In the genomic region with DNA sequence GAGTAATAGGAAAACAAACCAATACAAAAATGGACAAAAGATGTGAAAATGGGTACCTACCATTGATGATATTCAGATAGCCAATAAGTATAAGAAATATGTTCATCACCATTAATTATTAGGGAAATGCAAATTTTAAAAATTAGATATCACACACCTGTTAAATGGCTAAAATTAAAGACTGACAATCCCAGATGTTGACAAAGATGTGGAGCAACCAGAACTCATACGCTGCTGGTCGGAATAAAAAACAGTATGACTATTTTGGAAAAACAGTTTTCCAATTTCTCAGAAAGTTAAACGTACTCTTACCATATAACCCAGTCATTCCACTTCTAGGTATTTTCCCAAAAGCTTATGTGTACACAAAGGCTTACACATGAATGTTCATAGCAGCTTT, we compare ENCODE assay signal across 28 cellular contexts. TPM values are rescaled to one million over a fixed set of nuclear protein-coding genes. Genes with fewer than 3 reads are reported as not detected.
DNase-seq lines count a peak whose midpoint lies in the region; ATAC-seq, FAIRE-seq and TF ChIP-seq lines count a peak whose summit lies in the region.
"Had no signal": no experiment of that assay in that cellular context is flagged by ENCODE, and none has a peak within 500 bp of the region (broad histone marks: within the 10 kb centered on the region; RNA-seq: fewer than 3 reads in every experiment).

No MANE protein-coding gene starts in this region.

- H2BK5ac ChIP-seq in trophoblast cell (ENCODE audit: low read depth, low read length, poor library complexity): no peak overlapping the region

- no peak overlapping the region for H2BK12ac ChIP-seq in trophoblast cell (ENCODE audit: low read length)

- ATAC-seq in SK-N-SH treated with all-trans-retinoic acid at 6 μM for 48 hours (no peak), A549 (no peak), K562 (no peak)
- ATAC-seq: GM12878 had no signal

- no peak overlapping the region for H4K12ac ChIP-seq in trophoblast cell (ENCODE audit: low read depth, low read length)

- 96% methylated on average over 3 of the region's 3 CpGs for WGBS in SK-N-SH (ENCODE audit: low lambda C conversion rate)
- 92% methylated on average over 3 of the region's 3 CpGs for WGBS in A549 (ENCODE audit: missing lambda C conversion rate)
- WGBS in K562 (ENCODE audit: insufficient coverage, low coverage, missing lambda C conversion rate): 91% methylated on average over 3 of the region's 3 CpGs
- WGBS in trophoblast cell (ENCODE audit: extremely low coverage, insufficient coverage, insufficient read length): no CpG with 5 or more reads among the region's 3 CpGs

- H4K20me1 ChIP-seq in SK-N-SH (ENCODE audit: insufficient read depth) (no peaks in the 10 kb centered on the region), K562 (replicated peaks; ENCODE audit: control insufficient read depth, insufficient read depth, low read length) (no peaks in the 10 kb centered on the region), osteoblast (ENCODE audit: insufficient read depth, low read length) (no peaks in the 10 kb centered on the region)
- H4K20me1 ChIP-seq: BLaER1 had no signal

- no peaks in the 10 kb centered on the region for H3K79me1 ChIP-seq in trophoblast cell (ENCODE audit: low read length)

- H3K9ac ChIP-seq in SK-N-SH (no peak overlapping the region), K562 (ENCODE audit: insufficient read depth in 1 of 2, low read depth in 2 of 2, low read length in 2 of 2) (no peak overlapping the region), trophoblast cell (ENCODE audit: low read length) (no peak overlapping the region)
- H3K9ac ChIP-seq: BLaER1 had no signal

- H3K79me2 ChIP-seq in SK-N-SH (ENCODE audit: insufficient read depth) (no peaks in the 10 kb centered on the region; the same call in 1 of the 2 replicates), K562 (ENCODE audit: control insufficient read depth, insufficient read depth, low read length) (no peaks in the 10 kb centered on the region), trophoblast cell (ENCODE audit: control insufficient read depth, insufficient read depth, low read length, poor library complexity) (no peaks in the 10 kb centered on the region), osteoblast (ENCODE audit: insufficient read depth, low read length) (peaks cover 15% of the 10 kb centered on the region)

- FAIRE-seq in A549 (lab: Jason Lieb, UNC) (no peak), K562 (lab: Jason Lieb, UNC) (no peak)
- FAIRE-seq: GM12878, GM12892, GM18507 had no signal

- TF ChIP-seq CTCF in SK-N-SH (IDR thresholded peaks at IDR 0.05): no peak
- TF ChIP-seq CTCF in A549 (IDR thresholded peaks at IDR 0.05): no peak
- TF ChIP-seq CTCF in K562 (IDR thresholded peaks at IDR 0.05 in 2 of 3, conservative IDR thresholded peaks at IDR 0.05 in 1 of 3; ENCODE audit: insufficient read depth in 2 of 3, low read depth in 1 of 3, low read length in 3 of 3): no peak
- no peak for TF ChIP-seq CTCF in osteoblast (IDR thresholded peaks at IDR 0.05; ENCODE audit: extremely low read depth, low read depth, low read length)

- H4K91ac ChIP-seq in trophoblast cell (ENCODE audit: low read depth, low read length): no peak overlapping the region

- H3K9me1 ChIP-seq in K562 (ENCODE audit: control insufficient read depth, insufficient read depth, low read length): no peaks in the 10 kb centered on the region

- H3K4me3 ChIP-seq in SK-N-SH (ENCODE audit: low read depth in 2 of 2, low read length in 1 of 2) (no peak overlapping the region), A549 (no peak overlapping the region), K562 (no peak overlapping the region), trophoblast cell (ENCODE audit: low read depth, low read length) (no peak overlapping the region), osteoblast (ENCODE audit: insufficient read depth, low read length) (no peak overlapping the region)
- H3K4me3 ChIP-seq: BLaER1, GM12878 had no signal

- H3F3A ChIP-seq in SK-N-SH (replicated peaks; ENCODE audit: insufficient read depth): peaks cover 3% of the 10 kb centered on the region

- H2BK120ac ChIP-seq in trophoblast cell (ENCODE audit: insufficient read depth, low read length, poor library complexity): no peak overlapping the region

- TF ChIP-seq POLR2A in A549 (IDR thresholded peaks at IDR 0.05; ENCODE audit: low read length) (no peak), K562 (conservative IDR thresholded peaks at IDR 0.05) (no peak)

- H2AK5ac ChIP-seq in trophoblast cell (ENCODE audit: low read length): no peak overlapping the region

- no peak overlapping the region for H3K14ac ChIP-seq in trophoblast cell (ENCODE audit: low read length)

- H3K36me3 ChIP-seq in SK-N-SH (replicated peaks in 1 of 2; ENCODE audit: control insufficient read depth in 1 of 2, insufficient read depth in 2 of 2, low read length in 1 of 2) (peaks cover 0 to 5% of the 10 kb centered on the region in 2 experiments), K562 (ENCODE audit: control insufficient read depth, insufficient read depth, low read length) (peaks cover 23% of the 10 kb centered on the region), trophoblast cell (ENCODE audit: control insufficient read depth in 1 of 2, insufficient read depth in 2 of 2, low read length in 2 of 2) (peaks cover 0 to 9% of the 10 kb centered on the region in 2 experiments), osteoblast (ENCODE audit: insufficient read depth, low read length) (peaks cover 6% of the 10 kb centered on the region)
- H3K36me3 ChIP-seq: BE2C had no signal

- no peaks in the 10 kb centered on the region; the same call in 1 of the 2 replicates for H3K9me3 ChIP-seq in SK-N-SH
- H3K9me3 ChIP-seq in A549: no peaks in the 10 kb centered on the region
- no peaks in the 10 kb centered on the region; the same call in 1 of the 2 replicates for H3K9me3 ChIP-seq in K562 (replicated peaks; ENCODE audit: control insufficient read depth, insufficient read depth, low read depth, low read length)
- peaks cover 5% of the 10 kb centered on the region for H3K9me3 ChIP-seq in trophoblast cell (ENCODE audit: insufficient read depth, low read depth, low read length)
- no peaks in the 10 kb centered on the region for H3K9me3 ChIP-seq in osteoblast (ENCODE audit: low read depth, low read length)
- H3K9me3 ChIP-seq: BE2C had no signal

- no peak for TF ChIP-seq EP300 in SK-N-SH (IDR thresholded peaks at IDR 0.05; ENCODE audit: borderline replicate concordance in 1 of 2, low read depth in 1 of 2, low read length in 1 of 2)
- TF ChIP-seq EP300 in A549 (IDR thresholded peaks at IDR 0.05): no peak
- TF ChIP-seq EP300 in K562 (IDR thresholded peaks at IDR 0.05; ENCODE audit: low read length): no peak

- POLR2A ChIA-PET in SK-N-SH (lab: Yijun Ruan, JAX): no interaction called here
- POLR2A ChIA-PET in A549 (lab: Yijun Ruan, JAX): no interaction called here
- POLR2A ChIA-PET in K562 (lab: Yijun Ruan, JAX): interaction anchor here (1.1 kb wide), 1 partner anchor 45 kb away, joined by 3 read pairs; no protein-coding TSS in a partner anchor

- no TSS peak for BruUV-seq in K562 (replicated peaks; lab: Mats Ljungman, UMichigan)

- DNase-seq in SK-N-SH: no peak
- no peak for DNase-seq in A549 (ENCODE audit: low read depth in 1 of 2, low spot score in 1 of 2)
- no peak for DNase-seq in K562 (ENCODE audit: extremely low read depth in 1 of 4, low spot score in 3 of 4)
- no peak for DNase-seq in trophoblast cell
- DNase-seq in osteoblast (ENCODE audit: insufficient read length, low spot score, missing footprints): no peak
- DNase-seq: ACHN; BE2C; C1 segment of cervical spinal cord; CD4-positive, alpha-beta memory T cell; CD4-positive, CD25-positive, alpha-beta regulatory T cell; CD8-positive, alpha-beta memory T cell; COR-L47; DMS 273 treated with DMSO at 0.1 percent for 48 hours; DMS153; DMS53; DMS79; DND-41; EL; GDM1 had no signal

- in situ Hi-C loops in K562 (cut with MboI): no loop called here

- CTCF ChIA-PET in SK-N-SH (lab: Yijun Ruan, JAX) (interaction anchor here (1.3 kb wide), 1 partner anchor 66 kb away, joined by 4 read pairs; no protein-coding TSS in a partner anchor), A549 (lab: Yijun Ruan, JAX) (no interaction called here), K562 (lab: Yijun Ruan, JAX; ENCODE audit: low intra/inter-chr PET ratio) (no interaction called here)

- TF ChIP-seq RAD21 in SK-N-SH (IDR thresholded peaks at IDR 0.05; ENCODE audit: low read length) (no peak), A549 (conservative IDR thresholded peaks at IDR 0.05 in 1 of 2, IDR thresholded peaks at IDR 0.05 in 1 of 2) (no peak), K562 (CRISPR knock-in tag; conservative IDR thresholded peaks at IDR 0.05 in 1 of 2, IDR thresholded peaks at IDR 0.05 in 1 of 2) (no peak)

- H3K4ac ChIP-seq in trophoblast cell (ENCODE audit: low read depth, low read length): no peak overlapping the region

- no peaks in the 10 kb centered on the region for H3K4me1 ChIP-seq in SK-N-SH (ENCODE audit: control insufficient read depth in 1 of 2, insufficient read depth in 2 of 2, low read depth in 1 of 2, low read length in 1 of 2)
- H3K4me1 ChIP-seq in A549: no peaks in the 10 kb centered on the region
- H3K4me1 ChIP-seq in K562 (replicated peaks in 1 of 2; ENCODE audit: control insufficient read depth in 2 of 2, insufficient read depth in 2 of 2, low read length in 2 of 2): no peaks in the 10 kb centered on the region
- no peaks in the 10 kb centered on the region for H3K4me1 ChIP-seq in trophoblast cell (ENCODE audit: control insufficient read depth in 1 of 2, insufficient read depth in 2 of 2, low read length in 2 of 2)
- H3K4me1 ChIP-seq in osteoblast (ENCODE audit: insufficient read depth, low read length): no peaks in the 10 kb centered on the region
- H3K4me1 ChIP-seq: BE2C, BLaER1 had no signal

- no peak overlapping the region for H3K23ac ChIP-seq in trophoblast cell (ENCODE audit: low read length)

- no peaks in the 10 kb centered on the region for H3K27me3 ChIP-seq in SK-N-SH (ENCODE audit: insufficient read depth)
- no peaks in the 10 kb centered on the region for H3K27me3 ChIP-seq in K562 (ENCODE audit: control insufficient read depth in 2 of 2, insufficient read depth in 2 of 2, low read length in 2 of 2)
- no peaks in the 10 kb centered on the region for H3K27me3 ChIP-seq in trophoblast cell (ENCODE audit: insufficient read depth, low read length)
- H3K27me3 ChIP-seq in osteoblast (ENCODE audit: insufficient read depth, low read length): no peaks in the 10 kb centered on the region
- H3K27me3 ChIP-seq: BE2C, BLaER1 had no signal

- H4K8ac ChIP-seq in trophoblast cell (ENCODE audit: low read depth, low read length): no peak overlapping the region

- H2AFZ ChIP-seq in SK-N-SH (ENCODE audit: low read depth) (no peak overlapping the region), K562 (ENCODE audit: low read depth, low read length) (no peak overlapping the region), trophoblast cell (ENCODE audit: insufficient read depth, low read length, poor library complexity) (no peak overlapping the region), osteoblast (ENCODE audit: low read length) (no peak overlapping the region)

- H3K4me2 ChIP-seq in SK-N-SH (no peak overlapping the region), A549 (no peak overlapping the region), K562 (ENCODE audit: insufficient read depth, low read length) (no peak overlapping the region), trophoblast cell (ENCODE audit: low read length) (no peak overlapping the region), osteoblast (ENCODE audit: insufficient read depth, low read length) (no peak overlapping the region)
- H3K4me2 ChIP-seq: BLaER1 had no signal

- H3K9me2 ChIP-seq in SK-N-SH: no peaks in the 10 kb centered on the region

- H3K27ac ChIP-seq in SK-N-SH (ENCODE audit: low read depth in 2 of 2, low read length in 1 of 2) (no peak overlapping the region), A549 (no peak overlapping the region), K562 (ENCODE audit: extremely low read depth, low read depth, low read length) (no peak overlapping the region), trophoblast cell (ENCODE audit: low read depth, low read length) (no peak overlapping the region), osteoblast (ENCODE audit: low read depth, low read length) (no peak overlapping the region)
- H3K27ac ChIP-seq: 22Rv1, BLaER1 had no signal

- intact Hi-C loops in K562 (cut with micrococcal nuclease): no loop called here

- no peak overlapping the region for H3K18ac ChIP-seq in trophoblast cell (ENCODE audit: low read length)

RNA-seq across cellular contexts. Expression of gene TMEM267, which starts 27.1 kb away (rescaled TPM):
- polyA plus RNA-seq in SK-N-SH (2012; rRNA removed) (5.7 and 6.9 TPM in 2 replicates), A549 (2011; rRNA removed) (46.1 and 47.3 TPM in 2 replicates), A549 (2017; fragmentation: RNase III; extraction: RNeasy Plus Mini Kit Qiagen cat#74134 plus additional on column Dnase treatment) (15.8 to 17.9 TPM (median 17.3 TPM) in 3 replicates), K562 (2011; rRNA removed) (29.1 and 31.9 TPM in 2 replicates), K562 (2014; fragmentation: Illumina TruSeq; extraction: Trizol) (15.4 and 17.0 TPM in 2 replicates), K562 (2014; fragmentation: Nextera tagmentation; extraction: Ambion mirVana) (10 to 100 TPM; 51.1 to 61.1 TPM), K562 (2014; rRNA removed) (13.2 and 19.1 TPM in 2 replicates)
- 9.0 and 10.3 TPM in 2 replicates for polyA plus RNA-seq in SK-N-SH (2012; cell fraction: cytosol; rRNA removed)
- polyA plus RNA-seq in SK-N-SH (2012; cell fraction: nucleus; rRNA removed): 4.6 and 12.1 TPM in 2 replicates
- polyA plus RNA-seq in A549 (2012; cell fraction: cytosol; rRNA removed): 8.9 and 12.5 TPM in 2 replicates
- 4.0 and 8.7 TPM in 2 replicates for polyA plus RNA-seq in A549 (2012; cell fraction: nucleus; rRNA removed)
- 17.9 and 22.7 TPM in 2 replicates for polyA minus RNA-seq in A549 (2011; rRNA and poly(A)+ RNA removed)
- total RNA-seq in K562 (2011; cell fraction: chromatin; rRNA removed; ENCODE audit: low replicate concordance): 16.8 and 49.2 TPM in 2 replicates
- total RNA-seq in K562 (2011; cell fraction: nucleolus; rRNA removed): 7.2 and 8.0 TPM in 2 replicates
- total RNA-seq in K562 (2011; cell fraction: nucleoplasm; rRNA removed): 20.4 and 22.3 TPM in 2 replicates
- total RNA-seq in K562 (2014; rRNA removed) (8.1 and 11.3 TPM in 2 replicates), K562 (2014; rRNA removed; fragmentation: Illumina TruSeq; extraction: Trizol) (17.8 and 21.2 TPM in 2 replicates), K562 (2015; rRNA removed; fragmentation: Illumina TruSeq; extraction: Trizol) (12.1 and 13.3 TPM in 2 replicates), K562 (2021) (19.3 and 19.9 TPM in 2 replicates), osteoblast (17.4 and 18.6 TPM in 2 replicates)
- polyA plus RNA-seq in K562 (2011; cell fraction: cytosol; rRNA removed): 4.6 and 13.5 TPM in 2 replicates
- 20.1 and 30.5 TPM in 2 replicates for polyA plus RNA-seq in K562 (2011; cell fraction: nucleus; rRNA removed)
- 15.9 and 25.5 TPM in 2 replicates for polyA plus RNA-seq in K562 (2012)
- 35.3 and 41.3 TPM in 2 replicates for polyA minus RNA-seq in K562 (2011; rRNA and poly(A)+ RNA removed)
- polyA minus RNA-seq in K562 (2011; cell fraction: cytosol; rRNA and poly(A)+ RNA removed): 6.4 and 6.7 TPM in 2 replicates
- polyA minus RNA-seq in K562 (2011; cell fraction: nucleus; rRNA and poly(A)+ RNA removed): 5.0 and 7.0 TPM in 2 replicates
- 3.7 and 4.1 TPM in 2 replicates for polyA plus RNA-seq in trophoblast cell (2013)

RNA-seq across cellular contexts. Expression of gene CCL28, which starts 44.4 kb away (rescaled TPM):
- polyA plus RNA-seq in SK-N-SH (2012; rRNA removed) (not detected in 2 replicates), A549 (2011; rRNA removed) (0.39 and 0.50 TPM in 2 replicates), A549 (2017; fragmentation: RNase III; extraction: RNeasy Plus Mini Kit Qiagen cat#74134 plus additional on column Dnase treatment) (0.09 to 0.15 TPM (median 0.13 TPM) in 3 replicates), K562 (2011; rRNA removed) (0.11 TPM in 1 of 2 replicates, not detected in the other), K562 (2014; fragmentation: Illumina TruSeq; extraction: Trizol) (not detected in 2 replicates), K562 (2014; fragmentation: Nextera tagmentation; extraction: Ambion mirVana) (not detected), K562 (2014; rRNA removed) (not detected in 2 replicates)
- polyA plus RNA-seq in SK-N-SH (2012; cell fraction: cytosol; rRNA removed): not detected in 2 replicates
- polyA plus RNA-seq in SK-N-SH (2012; cell fraction: nucleus; rRNA removed): not detected in 2 replicates
- polyA plus RNA-seq in A549 (2012; cell fraction: cytosol; rRNA removed): 0.07 and 0.09 TPM in 2 replicates
- polyA plus RNA-seq in A549 (2012; cell fraction: nucleus; rRNA removed): 0.02 and 0.16 TPM in 2 replicates
- 0.29 and 0.45 TPM in 2 replicates for polyA minus RNA-seq in A549 (2011; rRNA and poly(A)+ RNA removed)
- total RNA-seq in K562 (2011; cell fraction: chromatin; rRNA removed; ENCODE audit: low replicate concordance): not detected in 2 replicates
- not detected in 2 replicates for total RNA-seq in K562 (2011; cell fraction: nucleolus; rRNA removed)
- total RNA-seq in K562 (2011; cell fraction: nucleoplasm; rRNA removed): not detected in 2 replicates
- total RNA-seq in K562 (2014; rRNA removed) (not detected in 2 replicates), K562 (2014; rRNA removed; fragmentation: Illumina TruSeq; extraction: Trizol) (not detected in 2 replicates), K562 (2015; rRNA removed; fragmentation: Illumina TruSeq; extraction: Trizol) (not detected in 2 replicates), K562 (2021) (not detected in 2 replicates), osteoblast (11.8 and 15.6 TPM in 2 replicates)
- 0.06 TPM in 1 of 2 replicates, not detected in the other for polyA plus RNA-seq in K562 (2011; cell fraction: cytosol; rRNA removed)
- 0.04 TPM in 1 of 2 replicates, not detected in the other for polyA plus RNA-seq in K562 (2011; cell fraction: nucleus; rRNA removed)
- not detected in 2 replicates for polyA plus RNA-seq in K562 (2012)
- polyA minus RNA-seq in K562 (2011; rRNA and poly(A)+ RNA removed): not detected in 2 replicates
- not detected in 2 replicates for polyA minus RNA-seq in K562 (2011; cell fraction: cytosol; rRNA and poly(A)+ RNA removed)
- polyA minus RNA-seq in K562 (2011; cell fraction: nucleus; rRNA and poly(A)+ RNA removed): not detected in 2 replicates
- polyA plus RNA-seq in trophoblast cell (2013): 0.19 and 0.42 TPM in 2 replicates
- total RNA-seq: A172, Daoy, G401 had no signal

RNA-seq across cellular contexts. Expression of gene C5orf34, which starts 58.4 kb away (rescaled TPM):
- polyA plus RNA-seq in SK-N-SH (2012; rRNA removed): 2.9 and 3.5 TPM in 2 replicates
- polyA plus RNA-seq in SK-N-SH (2012; cell fraction: cytosol; rRNA removed): 2.8 and 2.9 TPM in 2 replicates
- 3.1 and 6.3 TPM in 2 replicates for polyA plus RNA-seq in SK-N-SH (2012; cell fraction: nucleus; rRNA removed)
- polyA plus RNA-seq in A549 (2011; rRNA removed): 11.8 and 16.1 TPM in 2 replicates
- 3.3 and 3.5 TPM in 2 replicates for polyA plus RNA-seq in A549 (2012; cell fraction: cytosol; rRNA removed)
- polyA plus RNA-seq in A549 (2012; cell fraction: nucleus; rRNA removed): 3.7 and 4.5 TPM in 2 replicates
- 7.1 to 7.7 TPM (median 7.6 TPM) in 3 replicates for polyA plus RNA-seq in A549 (2017; fragmentation: RNase III; extraction: RNeasy Plus Mini Kit Qiagen cat#74134 plus additional on column Dnase treatment)
- 3.0 and 4.3 TPM in 2 replicates for polyA minus RNA-seq in A549 (2011; rRNA and poly(A)+ RNA removed)
- 24.9 and 68.1 TPM in 2 replicates for total RNA-seq in K562 (2011; cell fraction: chromatin; rRNA removed; ENCODE audit: low replicate concordance)
- total RNA-seq in K562 (2011; cell fraction: nucleolus; rRNA removed): 16.0 and 22.9 TPM in 2 replicates
- total RNA-seq in K562 (2011; cell fraction: nucleoplasm; rRNA removed): 24.2 and 24.8 TPM in 2 replicates
- 13.1 and 13.2 TPM in 2 replicates for total RNA-seq in K562 (2014; rRNA removed)
- total RNA-seq in K562 (2014; rRNA removed; fragmentation: Illumina TruSeq; extraction: Trizol): 20.7 and 24.3 TPM in 2 replicates
- total RNA-seq in K562 (2015; rRNA removed; fragmentation: Illumina TruSeq; extraction: Trizol): 18.2 and 19.0 TPM in 2 replicates
- total RNA-seq in K562 (2021): 13.8 and 15.7 TPM in 2 replicates
- polyA plus RNA-seq in K562 (2011; rRNA removed): 28.9 and 32.6 TPM in 2 replicates
- polyA plus RNA-seq in K562 (2011; cell fraction: cytosol; rRNA removed): 6.9 and 11.5 TPM in 2 replicates
- 27.4 and 34.7 TPM in 2 replicates for polyA plus RNA-seq in K562 (2011; cell fraction: nucleus; rRNA removed)
- polyA plus RNA-seq in K562 (2012): 8.8 and 12.3 TPM in 2 replicates
- 19.4 and 23.5 TPM in 2 replicates for polyA plus RNA-seq in K562 (2014; fragmentation: Illumina TruSeq; extraction: Trizol)
- polyA plus RNA-seq in K562 (2014; fragmentation: Nextera tagmentation; extraction: Ambion mirVana): 10 to 100 TPM; 21.4 to 27.8 TPM
- polyA plus RNA-seq in K562 (2014; rRNA removed): 18.1 and 18.9 TPM in 2 replicates
- 37.6 and 39.6 TPM in 2 replicates for polyA minus RNA-seq in K562 (2011; rRNA and poly(A)+ RNA removed)
- polyA minus RNA-seq in K562 (2011; cell fraction: cytosol; rRNA and poly(A)+ RNA removed): 6.2 and 11.1 TPM in 2 replicates
- 23.6 and 40.1 TPM in 2 replicates for polyA minus RNA-seq in K562 (2011; cell fraction: nucleus; rRNA and poly(A)+ RNA removed)
- 4.2 and 4.5 TPM in 2 replicates for polyA plus RNA-seq in trophoblast cell (2013)
- total RNA-seq in osteoblast: 1.8 and 3.8 TPM in 2 replicates
